ENCODE assay signal across 28 cellular contexts in genomic region chr3:65796676-65797075, GRCh38.
"Had no signal": no experiment of that assay in that cellular context is flagged by ENCODE, and none has a peak within 500 bp of the region (broad histone marks: within the 10 kb centered on the region; RNA-seq: fewer than 3 reads in every experiment).

No MANE protein-coding gene starts in this region.

- DNase-seq: activated CD4-positive, alpha-beta memory T cell treated with anti-CD3 and anti-CD28 coated beads, Interleukin-2, amount 10 ng/mL, durations not matched to agents 7 days and 5 days; activated CD4-positive, alpha-beta T cell treated with anti-CD3 and anti-CD28 coated beads for 1 hour; activated CD4-positive, alpha-beta T cell treated with anti-CD3 and anti-CD28 coated beads for 48 hours; activated CD4-positive, CD25-positive, alpha-beta regulatory T cell; activated CD8-positive, alpha-beta memory T cell treated with anti-CD3 and anti-CD28 coated beads for 24 hours; activated CD8-positive, alpha-beta memory T cell treated with anti-CD3 and anti-CD28 coated beads, Interleukin-2, amount 10 ng/mL, durations not matched to agents 7 days and 5 days; activated CD8-positive, alpha-beta memory T cell treated with anti-CD3 and anti-CD28 coated beads, Interleukin-2, amount 50 U/mL, for 48 hours; activated effector memory CD4-positive, alpha-beta T cell treated with Interleukin-2 at 50 U/mL for 16 hours; activated naive CD4-positive, alpha-beta T cell treated with anti-CD3 and anti-CD28 coated beads, Interleukin-2, amount 10 ng/mL, durations not matched to agents 7 days and 5 days; activated naive CD8-positive, alpha-beta T cell treated with anti-CD3 and anti-CD28 coated beads for 36 hours; activated T-cell treated with anti-CD3 and anti-CD28 coated beads, Interleukin-2, amount 50 U/mL, for 48 hours; amniotic stem cell; aorta; NCI-H1105; NCI-H1417 treated with DMSO at 0.1 percent for 48 hours; NCI-H187 treated with DMSO at 0.1 percent for 48 hours; NCI-H2081; NCI-H2171; NCI-H510A; NCI-H526; SHP77; SJCRH30; T1000; WERI-Rb-1 had no signal

- H3K27me3 ChIP-seq: cardiac muscle cell, SJCRH30 had no signal

- H3K9me3 ChIP-seq: SJCRH30 had no signal

- H3K4me3 ChIP-seq: cardiac muscle cell, SJCRH30, SK-N-MC had no signal

- H3K27ac ChIP-seq: cardiac muscle cell, KMS-11, SJCRH30, SK-N-MC, WERI-Rb-1 had no signal

- H3K36me3 ChIP-seq: cardiac muscle cell, SJCRH30, WERI-Rb-1 had no signal

- H3K4me2 ChIP-seq: KMS-11 had no signal

- ATAC-seq: activated CD8-positive, alpha-beta memory T cell treated with anti-CD3 and anti-CD28 coated beads, Interleukin-2, amount 10 ng/mL, durations not matched to agents 7 days and 5 days; Panc1 had no signal

- H3K9ac ChIP-seq: KMS-11 had no signal
